In genomic region chr19:2275588-2276428, GRCh38 we compare ENCODE assay signal across 11 cellular contexts. TPM values are rescaled to one million over a fixed set of nuclear protein-coding genes. Genes with fewer than 3 reads are reported as not detected.
DNase-seq lines count a peak whose midpoint lies in the region; ATAC-seq and TF ChIP-seq lines count a peak whose summit lies in the region.
"Had no signal": no experiment of that assay in that cellular context is flagged by ENCODE, and none has a peak within 500 bp of the region (broad histone marks: within the 10 kb centered on the region; RNA-seq: fewer than 3 reads in every experiment).

No MANE protein-coding gene starts in this region.

- H3K27me3 ChIP-seq in sigmoid colon: no peaks in the 10 kb centered on the region

- H3K4me1 Mint-ChIP-seq in IgD-negative memory B cell: peaks cover 24 to 37% (median 27%) of the 10 kb centered on the region in 3 donors

- H3K36me3 ChIP-seq in sigmoid colon: peaks cover 6 to 31% (median 13%) of the 10 kb centered on the region in 4 donors

- H3K4me3 Mint-ChIP-seq in IgD-negative memory B cell: peak overlapping the region in 1 of 4 donors; percentile 98

- H3K36me3 Mint-ChIP-seq in IgD-negative memory B cell: peaks cover 13% of the 10 kb centered on the region

- TF ChIP-seq CTCF in sigmoid colon (IDR thresholded peaks at IDR 0.05): no peak

- peaks cover 0 to 55% (median 54%) of the 10 kb centered on the region in 4 donors for H3K4me1 ChIP-seq in sigmoid colon

- H3K4me3 ChIP-seq in sigmoid colon: peak overlapping the region in 1 of 4 donors; percentile 16

- peak; percentile 41 for ATAC-seq in esophagus mucosa
- ATAC-seq in GM21526 (IDR thresholded peaks at IDR 0.05; ENCODE audit: low FRiP score, unreplicated experiment): no peak
- ATAC-seq in HG03521 (IDR thresholded peaks at IDR 0.05; ENCODE audit: unreplicated experiment): no peak
- ATAC-seq: activated CD4-positive, CD25-positive, alpha-beta regulatory T cell treated with anti-CD3 and anti-CD28 coated beads, Interleukin-2, amount 50 U/mL, for 24 hours; activated T-cell treated with anti-CD3 and anti-CD28 coated beads, Interleukin-2, amount 50 U/mL, for 72 hours had no signal

- TF ChIP-seq EP300 in sigmoid colon (IDR thresholded peaks at IDR 0.05): no peak

- TF ChIP-seq POLR2A in sigmoid colon (IDR thresholded peaks at IDR 0.05): no peak

- H3K9me3 Mint-ChIP-seq in IgD-negative memory B cell: no peaks in the 10 kb centered on the region
- H3K9me3 Mint-ChIP-seq: activated T-cell treated with anti-CD3 and anti-CD28 coated beads, Interleukin-2, amount 50 U/mL, for 72 hours had no signal

- H3K27ac ChIP-seq in sigmoid colon: peak overlapping the region in 3 of 4 donors; percentile 34 to 98 (median 59)

- peak overlapping the region in 2 of 3 donors; percentile 93 to 100 for H3K27ac Mint-ChIP-seq in IgD-negative memory B cell

- 34 to 82% methylated on average over 74 of the region's 74 CpGs for WGBS in sigmoid colon, 2 donors

- no peaks in the 10 kb centered on the region for H3K9me3 ChIP-seq in sigmoid colon

- DNase-seq in sigmoid colon: no peak
- no peak for DNase-seq in HuH-7.5 (ENCODE audit: low spot score)
- DNase-seq: activated T-cell treated with anti-CD3 and anti-CD28 coated beads, Interleukin-2, amount 50 U/mL, for 72 hours; NCI-H510A treated with DMSO at 0.1 percent for 48 hours had no signal

- H3K27me3 Mint-ChIP-seq in IgD-negative memory B cell: no peaks in the 10 kb centered on the region

- intact Hi-C loops in sigmoid colon (cut with DNase I): loop anchor here (1.0 to 2.0 kb wide), 2 partner anchors 40 to 115 kb away; partner anchors contain the start of genes PLEKHJ1 and SF3A2

RNA-seq across cellular contexts. Expression of gene PEAK3, which starts 6.2 kb away (rescaled TPM):
- polyA plus RNA-seq in IgD-negative memory B cell (0.26 TPM), sigmoid colon (under 1 TPM; under 0.01 to 0.74 (median 0.46) TPM)
- total RNA-seq in esophagus mucosa (0.08 TPM), sigmoid colon (under 1 TPM; 0.41 to 0.82 (median 0.63) TPM)
- total RNA-seq: urinary bladder had no signal
- polyA plus RNA-seq: BJ had no signal

RNA-seq across cellular contexts. Expression of gene JSRP1, which starts 19.6 kb away (rescaled TPM):
- polyA plus RNA-seq in IgD-negative memory B cell (4.3 TPM), sigmoid colon (1 to 10 TPM in 2 of 3 donors, not detected in 1; 1.0 to 1.6 TPM)
- total RNA-seq in esophagus mucosa (not detected), sigmoid colon (under 1 TPM in 1 of 4 donors, not detected in 3; 0.36 TPM)
- polyA plus RNA-seq: BJ had no signal

RNA-seq across cellular contexts. Expression of gene AMH, which starts 26.7 kb away (rescaled TPM):
- polyA plus RNA-seq in IgD-negative memory B cell (0.15 TPM), sigmoid colon (1 to 10 TPM in 1 of 3 donors, under 1 TPM in 1, not detected in 1; 0.69 to 3.3 TPM)
- total RNA-seq in esophagus mucosa (0.56 TPM), sigmoid colon (1 to 10 TPM in 2 of 4 donors, under 1 TPM in 1, not detected in 1; 0.99 to 1.9 (median 1.8) TPM)
- total RNA-seq: urinary bladder had no signal

RNA-seq across cellular contexts. Expression of gene LINGO3, which starts 32.1 kb away (rescaled TPM):
- polyA plus RNA-seq in IgD-negative memory B cell: 14.7 TPM
- not detected for total RNA-seq in esophagus mucosa
- under 1 TPM in 1 of 4 donors, not detected in 3; 0.14 TPM for total RNA-seq in sigmoid colon
- under 1 TPM in 1 of 3 donors, not detected in 2; 0.70 TPM for polyA plus RNA-seq in sigmoid colon
- total RNA-seq: activated T-cell treated with anti-CD3 and anti-CD28 coated beads, Interleukin-2, amount 50 U/mL, for 72 hours; urinary bladder had no signal
- polyA plus RNA-seq: BJ had no signal

RNA-seq across cellular contexts. Expression of gene SF3A2, which starts 39.2 kb away (rescaled TPM):
- polyA plus RNA-seq in IgD-negative memory B cell (37.8 TPM), sigmoid colon (10 to 100 TPM; 16.9 to 61.3 (median 26.4) TPM)
- total RNA-seq in esophagus mucosa (45.4 TPM), sigmoid colon (10 to 100 TPM; 17.5 to 59.8 (median 24.4) TPM)
